ENCODE assay signal across 11 cellular contexts in the genomic region with DNA sequence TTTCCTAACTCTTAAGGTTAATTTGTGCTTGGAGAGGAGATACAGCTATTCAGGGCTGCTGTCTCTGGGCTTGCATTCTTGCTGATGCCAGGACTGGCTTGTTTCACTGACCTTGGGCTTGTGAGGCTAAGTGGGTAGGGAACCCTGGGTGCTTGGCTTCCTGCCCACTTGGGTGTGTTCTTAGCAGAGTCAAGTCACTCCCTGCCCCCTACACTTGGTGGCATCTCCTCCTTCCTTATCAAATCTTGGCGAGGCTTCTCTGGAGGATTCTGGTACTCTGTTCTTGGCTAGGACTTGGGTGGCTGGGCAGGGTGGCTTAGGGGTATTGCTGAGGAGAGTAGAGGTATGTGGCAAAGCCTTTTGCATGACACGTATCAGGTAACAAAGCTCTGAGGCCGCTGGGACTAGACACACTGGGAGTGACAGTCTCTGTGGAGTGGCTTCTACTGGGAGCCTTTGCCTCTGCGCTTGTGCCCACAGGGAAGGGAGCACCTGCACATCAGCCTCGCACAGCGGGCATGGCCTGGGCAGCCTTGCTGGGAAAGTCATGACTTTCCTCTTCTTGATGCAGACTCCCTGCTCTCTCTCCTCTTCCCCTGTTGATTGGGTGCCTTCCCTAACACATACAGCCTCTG. TPM values are rescaled to one million over a fixed set of nuclear protein-coding genes. Genes with fewer than 3 reads are reported as not detected.
A peak's percentile ranks its signal among the peaks of the same experiment; 100 is the strongest.
DNase-seq lines count a peak whose midpoint lies in the region; ATAC-seq, FAIRE-seq and TF ChIP-seq lines count a peak whose summit lies in the region.
"Had no signal": no experiment of that assay in that cellular context is flagged by ENCODE, and none has a peak within 500 bp of the region (broad histone marks: within the 10 kb centered on the region; RNA-seq: fewer than 3 reads in every experiment).

No MANE protein-coding gene starts in this region.

- no peak overlapping the region for H3K4me3 ChIP-seq in right lobe of liver
- no peak overlapping the region for H3K4me3 ChIP-seq in HepG2 (replicated peaks in 1 of 3; ENCODE audit: insufficient read depth in 1 of 3, low read depth in 2 of 3, low read length in 3 of 3)
- H3K4me3 ChIP-seq in bronchial epithelial cell (ENCODE audit: low read depth, low read length): no peak overlapping the region
- H3K4me3 ChIP-seq in lung: no peak overlapping the region
- no peak overlapping the region for H3K4me3 ChIP-seq in aorta (ENCODE audit: low read length in 2 of 2)
- H3K4me3 ChIP-seq: smooth muscle cell, vagina had no signal

- H3K27ac ChIP-seq in right lobe of liver: no peak overlapping the region
- no peak overlapping the region for H3K27ac ChIP-seq in HepG2 (ENCODE audit: extremely low read length, insufficient read depth, low read length)
- H3K27ac ChIP-seq in lung (ENCODE audit: low read depth in 1 of 2, low read length in 1 of 2): peak overlapping the region; percentile 68 to 87
- peak overlapping the region; percentile 53 to 88 for H3K27ac ChIP-seq in aorta (ENCODE audit: low read depth in 1 of 2, low read length in 2 of 2)
- H3K27ac ChIP-seq: vagina had no signal

- no peaks in the 10 kb centered on the region for H3K27me3 ChIP-seq in right lobe of liver
- no peaks in the 10 kb centered on the region; a peak in 1 of 5 replicates for H3K27me3 ChIP-seq in HepG2 (ENCODE audit: control insufficient read depth in 1 of 2, insufficient read depth in 2 of 2, low read length in 2 of 2)
- no peaks in the 10 kb centered on the region for H3K27me3 ChIP-seq in bronchial epithelial cell (ENCODE audit: control insufficient read depth, insufficient read depth, low read length)
- H3K27me3 ChIP-seq in lung (ENCODE audit: control insufficient read depth, insufficient read depth): no peaks in the 10 kb centered on the region
- no peaks in the 10 kb centered on the region for H3K27me3 ChIP-seq in aorta (ENCODE audit: control insufficient read depth in 1 of 2, insufficient read depth in 2 of 2, low read length in 1 of 2)
- H3K27me3 ChIP-seq: vagina had no signal

- no peak overlapping the region for H3K4me2 ChIP-seq in HepG2 (ENCODE audit: low read depth, low read length)

- TF ChIP-seq POLR2A in right lobe of liver (IDR thresholded peaks at IDR 0.05): no peak
- TF ChIP-seq POLR2A in HepG2 (IDR thresholded peaks at IDR 0.05; ENCODE audit: insufficient read depth in 1 of 2, low read depth in 2 of 2, low read length in 2 of 2): no peak

- TF ChIP-seq RAD21 in HepG2 (CRISPR knock-in tag; IDR thresholded peaks at IDR 0.05): no peak

- TF ChIP-seq CTCF in right lobe of liver (IDR thresholded peaks at IDR 0.05): no peak
- no peak for TF ChIP-seq CTCF in HepG2 (CRISPR knock-in tag; IDR thresholded peaks at IDR 0.05)
- no peak for TF ChIP-seq CTCF in bronchial epithelial cell (IDR thresholded peaks at IDR 0.05; ENCODE audit: insufficient read depth, low read length, severe bottlenecking)
- TF ChIP-seq CTCF in lung (IDR thresholded peaks at IDR 0.05; ENCODE audit: control extremely low read depth, extremely low read depth): no peak

- no peak overlapping the region for H2AFZ ChIP-seq in HepG2 (ENCODE audit: low read length)

- FAIRE-seq in HepG2 (lab: Jason Lieb, UNC): no peak
- FAIRE-seq in bronchial epithelial cell (lab: Jason Lieb, UNC): no peak

- intact Hi-C loops in right lobe of liver (cut with DNase I): loop anchor here in 1 of 2 donors (5.0 kb wide), 1 partner anchor 806 kb away; no protein-coding TSS in a partner anchor
- intact Hi-C loops in HepG2 (cut with micrococcal nuclease; ENCODE audit: unreplicated experiment): loop anchor here (1.0 kb wide), 1 partner anchor 67 kb away; no protein-coding TSS in a partner anchor
- intact Hi-C loops in aorta (cut with DNase I): loop anchor here (5.0 kb wide), 2 partner anchors 64 to 801 kb away; no protein-coding TSS in a partner anchor

- in situ Hi-C loops in HepG2 (cut with HindIII; ENCODE audit: extremely low pct_ligation_motif_present, low pct_unique_long_range_greater_than_20kb): no loop called here

- H3K9me3 ChIP-seq in right lobe of liver: no peaks in the 10 kb centered on the region
- H3K9me3 ChIP-seq in HepG2 (ENCODE audit: low read length): no peaks in the 10 kb centered on the region
- peaks cover 0 to 3% of the 10 kb centered on the region in 2 donors for H3K9me3 ChIP-seq in lung (ENCODE audit: control insufficient read depth in 2 of 2, insufficient read depth in 1 of 2, low read length in 1 of 2)
- H3K9me3 ChIP-seq in aorta (ENCODE audit: control insufficient read depth, low read length): no peaks in the 10 kb centered on the region
- H3K9me3 ChIP-seq: vagina had no signal

- H3K36me3 ChIP-seq in right lobe of liver (no peaks in the 10 kb centered on the region), HepG2 (replicated peaks in 1 of 2; ENCODE audit: control insufficient read depth in 1 of 2, insufficient read depth in 2 of 2, low read length in 2 of 2) (peaks cover 0 to 6% of the 10 kb centered on the region in 2 experiments; a peak in 2 of 5 replicates), bronchial epithelial cell (ENCODE audit: control insufficient read depth, insufficient read depth, low read length) (no peaks in the 10 kb centered on the region), lung (ENCODE audit: control insufficient read depth in 2 of 2, insufficient read depth in 2 of 2, low read length in 2 of 2) (peaks cover 0 to 9% of the 10 kb centered on the region in 2 donors), aorta (ENCODE audit: control insufficient read depth in 1 of 2, insufficient read depth in 2 of 2, low read length in 1 of 2) (no peaks in the 10 kb centered on the region)

- ATAC-seq in right lobe of liver: peak in 3 of 4 donors; percentile 15 to 44 (median 30)
- ATAC-seq in HepG2: no peak; the same call in 2 of the 3 replicates
- peak; percentile 4 for ATAC-seq in lung (ENCODE audit: insufficient read depth, low FRiP score)
- peak; percentile 16 for ATAC-seq in aorta (ENCODE audit: low FRiP score)
- ATAC-seq in GM18520 (IDR thresholded peaks at IDR 0.05; ENCODE audit: unreplicated experiment): no peak

- 83% methylated on average over 1 of the region's 6 CpGs for WGBS in right lobe of liver (ENCODE audit: insufficient coverage, low coverage, low lambda C conversion rate, missing lambda C conversion rate)
- WGBS in HepG2 (ENCODE audit: low lambda C conversion rate): 100% methylated on average over 4 of the region's 6 CpGs
- WGBS in lung, 2 donors: 80 to 83% methylated on average over 6 of the region's 6 CpGs
- WGBS in aorta, 2 donors: 45 to 67% methylated on average over 6 of the region's 6 CpGs

- H4K20me1 ChIP-seq in HepG2 (ENCODE audit: insufficient read depth, low read length): no peaks in the 10 kb centered on the region

- no TSS peak for BruUV-seq in HepG2 (replicated peaks; lab: Mats Ljungman, UMichigan)

- CTCF ChIA-PET in HepG2 (lab: Yijun Ruan, JAX; ENCODE audit: low intra/inter-chr PET ratio, low total read pairs): interaction anchor here (2.4 kb wide), 1 partner anchor 67 kb away, joined by 9 read pairs; no protein-coding TSS in a partner anchor

- DNase-seq in right lobe of liver (peak in 1 of 3 donors; percentile 49), HepG2 (ENCODE audit: low spot score) (no peak), bronchial epithelial cell (ENCODE audit: low read depth) (peak; percentile 10), lung (ENCODE audit: low spot score) (peak; percentile 88), aorta (no peak), D341Med (ENCODE audit: low spot score) (no peak), HCEC 1CT (no peak)
- DNase-seq: hippocampal formation had no signal

- H3K79me2 ChIP-seq in HepG2 (ENCODE audit: insufficient read depth, low read length): no peaks in the 10 kb centered on the region

- TF ChIP-seq EP300 in HepG2 (IDR thresholded peaks at IDR 0.05; ENCODE audit: low read depth in 2 of 2, low read length in 2 of 2): no peak
- no peak for TF ChIP-seq EP300 in HepG2 (CRISPR knock-in tag; IDR thresholded peaks at IDR 0.05; ENCODE audit: borderline replicate concordance)

- POLR2A ChIA-PET in HepG2 (lab: Yijun Ruan, JAX): no interaction called here

- H3K4me1 ChIP-seq in right lobe of liver: no peaks in the 10 kb centered on the region
- peaks cover 17% of the 10 kb centered on the region for H3K4me1 ChIP-seq in HepG2 (ENCODE audit: insufficient read depth, low read length)
- H3K4me1 ChIP-seq in lung (ENCODE audit: control insufficient read depth in 2 of 2, insufficient read depth in 2 of 2, low read length in 2 of 2): peaks cover 0 to 9% of the 10 kb centered on the region in 2 donors
- H3K4me1 ChIP-seq in aorta (ENCODE audit: control insufficient read depth in 1 of 2, insufficient read depth in 2 of 2, low read length in 2 of 2): peaks cover 4 to 5% of the 10 kb centered on the region in 2 donors
- H3K4me1 ChIP-seq: vagina had no signal

- no peak overlapping the region for H3K9ac ChIP-seq in HepG2 (ENCODE audit: insufficient read depth, low read depth, low read length)

TF ChIP-seq in HepG2, 621 proteins besides CTCF, POLR2A, EP300 and RAD21 (continues in another document):
- no peak for TF ChIP-seq CCDC6 (CRISPR knock-in tag; IDR thresholded peaks at IDR 0.05)

RNA-seq across cellular contexts. Expression of a gene that starts 41.8 kb away (rescaled TPM):
- total RNA-seq in right lobe of liver: 1 to 10 TPM; 1.7 to 5.3 (median 4.2) TPM
- total RNA-seq in HepG2 (2016; rRNA removed; fragmentation: Illumina TruSeq; extraction: Trizol): 20.3 and 24.8 TPM in 2 replicates
- total RNA-seq in HepG2 (2016; cell fraction: cytosol; rRNA removed; fragmentation: Illumina TruSeq; extraction: Trizol; ENCODE audit: low read depth): 10.6 and 13.0 TPM in 2 replicates
- total RNA-seq in HepG2 (2016; cell fraction: insoluble cytoplasmic fraction; rRNA removed; fragmentation: Illumina TruSeq; extraction: Trizol): 21.0 and 27.0 TPM in 2 replicates
- total RNA-seq in HepG2 (2016; cell fraction: membrane; rRNA removed; fragmentation: Illumina TruSeq; extraction: Trizol): 12.4 and 16.6 TPM in 2 replicates
- 11.5 and 15.1 TPM in 2 replicates for total RNA-seq in HepG2 (2016; cell fraction: nucleus; rRNA removed; fragmentation: Illumina TruSeq; extraction: Trizol)
- 18.5 and 20.8 TPM in 2 replicates for polyA plus RNA-seq in HepG2 (2011; rRNA removed)
- polyA plus RNA-seq in HepG2 (2011; cell fraction: cytosol; rRNA removed): 19.5 and 23.3 TPM in 2 replicates
- polyA plus RNA-seq in HepG2 (2011; cell fraction: nucleus; rRNA removed): 8.9 and 9.9 TPM in 2 replicates
- 10.9 and 12.0 TPM in 2 replicates for polyA plus RNA-seq in HepG2 (2012)
- 12.6 and 15.1 TPM in 2 replicates for polyA plus RNA-seq in HepG2 (2016; cell fraction: cytosol; fragmentation: Illumina TruSeq; extraction: Trizol; ENCODE audit: low read depth)
- 28.8 and 28.9 TPM in 2 replicates for polyA plus RNA-seq in HepG2 (2016; cell fraction: insoluble cytoplasmic fraction; fragmentation: Illumina TruSeq; extraction: Trizol; ENCODE audit: low read depth)
- 13.3 and 13.9 TPM in 2 replicates for polyA plus RNA-seq in HepG2 (2016; cell fraction: membrane; fragmentation: Illumina TruSeq; extraction: Trizol; ENCODE audit: low read depth)
- 15.3 and 19.3 TPM in 2 replicates for polyA plus RNA-seq in HepG2 (2016; cell fraction: nucleus; fragmentation: Illumina TruSeq; extraction: Trizol; ENCODE audit: insufficient read depth, low read depth)
- polyA minus RNA-seq in HepG2 (2011; rRNA and poly(A)+ RNA removed; ENCODE audit: low replicate concordance): 5.3 and 6.9 TPM in 2 replicates
- 3.1 and 3.6 TPM in 2 replicates for polyA minus RNA-seq in HepG2 (2011; cell fraction: cytosol; rRNA and poly(A)+ RNA removed)
- polyA minus RNA-seq in HepG2 (2011; cell fraction: nucleus; rRNA and poly(A)+ RNA removed): 7.2 and 10.6 TPM in 2 replicates
- 25.5 and 36.6 TPM in 2 replicates for total RNA-seq in bronchial epithelial cell
- total RNA-seq in lung: 10 to 100 TPM; 12.1 to 22.6 TPM
- 10 to 100 TPM; 14.5 to 20.6 TPM for polyA plus RNA-seq in lung
- total RNA-seq in aorta: 10 to 100 TPM; 10.8 to 11.0 TPM
- 10 to 100 TPM; 12.9 to 24.6 TPM for polyA plus RNA-seq in aorta

Comparison
In these comparisons a context has a peak if more than half of its experiments do, and no peak if none do; other contexts are left out.
1. ATAC-seq: peak in right lobe of liver (3 of 4), lung (single experiment) and aorta (single experiment); none in HepG2 (single experiment) and GM18520 (single experiment).
2. DNase-seq: peak in bronchial epithelial cell (single experiment) and lung (single experiment); none in HepG2 (single experiment), aorta (0 of 2), D341Med (single experiment) and HCEC 1CT (single experiment).
3. H3K27ac ChIP-seq: peak in lung (2 of 2) and aorta (2 of 2); none in right lobe of liver (0 of 3) and HepG2 (single experiment).